ENCODE assay signal across 16 cellular contexts in the genomic region with DNA sequence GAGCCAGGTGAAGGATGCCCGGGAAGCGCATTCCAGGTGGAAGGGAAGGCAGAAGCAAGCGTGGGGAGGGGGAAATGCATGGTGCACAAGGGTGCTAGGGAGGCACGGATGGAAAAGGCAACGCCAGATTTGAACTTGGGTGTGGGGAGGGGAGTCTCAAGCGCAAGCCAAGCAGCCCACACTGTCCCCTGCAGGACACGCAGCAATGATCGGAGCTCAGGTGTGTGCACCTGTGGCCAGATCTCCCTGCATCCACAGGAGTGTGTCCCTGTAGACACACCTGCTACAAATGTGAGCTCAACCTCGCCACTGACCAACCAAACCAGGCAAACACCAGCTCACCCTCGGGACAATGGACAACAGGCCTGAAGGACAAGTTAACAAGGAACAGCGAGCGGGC.
DNase-seq lines count a peak whose midpoint lies in the region; ATAC-seq, FAIRE-seq and TF ChIP-seq lines count a peak whose summit lies in the region.
"Had no signal": no experiment of that assay in that cellular context is flagged by ENCODE, and none has a peak within 500 bp of the region (broad histone marks: within the 10 kb centered on the region; RNA-seq: fewer than 3 reads in every experiment).

No MANE protein-coding gene starts in this region.

- no peak overlapping the region for H2AK5ac ChIP-seq in neuronal stem cell (ENCODE audit: low read depth, low read length)
- no peak overlapping the region for H2AK5ac ChIP-seq in mesenchymal stem cell (ENCODE audit: low read length, severe bottlenecking)

- no peak overlapping the region for H2AFZ ChIP-seq in neuronal stem cell (ENCODE audit: low read length)
- no peak overlapping the region for H2AFZ ChIP-seq in mesenchymal stem cell (ENCODE audit: low read depth, low read length)
- H2AFZ ChIP-seq: GM23248 had no signal

- H3K14ac ChIP-seq in neuronal stem cell (ENCODE audit: low read length) (peak overlapping the region; percentile 60), mesenchymal stem cell (ENCODE audit: low read length in 2 of 2) (no peak overlapping the region)

- H2BK5ac ChIP-seq in neuronal stem cell (ENCODE audit: low read length) (no peak overlapping the region), mesenchymal stem cell (ENCODE audit: low read depth, low read length, poor library complexity, severe bottlenecking) (no peak overlapping the region)

- H3K23ac ChIP-seq in neuronal stem cell (ENCODE audit: low read depth, low read length, poor library complexity) (peak overlapping the region; percentile 9), mesenchymal stem cell (ENCODE audit: low read length in 2 of 2) (no peak overlapping the region)

- no peak for DNase-seq in activated CD8-positive, alpha-beta T cell treated with anti-CD3 and anti-CD28 coated beads, Interleukin-2, amount 10 ng/mL, durations not matched to agents 7 days and 5 days
- no peak for DNase-seq in activated CD8-positive, alpha-beta T cell treated with anti-CD3 and anti-CD28 coated beads for 36 hours
- no peak for DNase-seq in central memory CD8-positive, alpha-beta T cell (ENCODE audit: low spot score in 2 of 2)
- DNase-seq in neuronal stem cell (ENCODE audit: low spot score) (no peak), GM19239 (ENCODE audit: insufficient read length, low spot score) (no peak), coronary artery (ENCODE audit: low spot score) (no peak), mesenchymal stem cell (no peak)
- no peak for DNase-seq in activated CD4-positive, CD25-positive, alpha-beta regulatory T cell treated with anti-CD3 and anti-CD28 coated beads, Interleukin-2, amount 50 U/mL, for 72 hours
- DNase-seq: CD8-positive, alpha-beta T cell; COR-L47; DMS53; GF-D8; GM23248; H7 had no signal

- H2BK12ac ChIP-seq in neuronal stem cell (ENCODE audit: low read length) = no peak overlapping the region
- no peak overlapping the region for H2BK12ac ChIP-seq in mesenchymal stem cell (ENCODE audit: low read length in 2 of 2)

- H3K79me1 ChIP-seq in neuronal stem cell (ENCODE audit: low read depth, low read length) = no peaks in the 10 kb centered on the region
- H3K79me1 ChIP-seq in mesenchymal stem cell (replicated peaks; ENCODE audit: low read length, poor library complexity, severe bottlenecking) = no peaks in the 10 kb centered on the region

- H3K36me3 ChIP-seq in neuronal stem cell (replicated peaks in 1 of 2; ENCODE audit: control insufficient read depth in 2 of 2, insufficient read depth in 2 of 2, low read length in 2 of 2) (peaks cover 0 to 32% of the 10 kb centered on the region in 2 donors), mesenchymal stem cell (ENCODE audit: control insufficient read depth in 1 of 2, insufficient read depth in 2 of 2, low read depth in 1 of 2, low read length in 2 of 2) (peaks cover 3 to 41% of the 10 kb centered on the region in 2 experiments)

- no peaks in the 10 kb centered on the region for H3K27me3 ChIP-seq in neuronal stem cell (ENCODE audit: control insufficient read depth in 3 of 3, insufficient read depth in 3 of 3, low read depth in 1 of 3, low read length in 3 of 3)
- no peaks in the 10 kb centered on the region for H3K27me3 ChIP-seq in mesenchymal stem cell (ENCODE audit: control insufficient read depth in 1 of 2, insufficient read depth in 1 of 2, low read length in 2 of 2)

- intact Hi-C loops in activated CD8-positive, alpha-beta T cell treated with anti-CD3 and anti-CD28 coated beads for 36 hours (cut with micrococcal nuclease) = no loop called here

- H3K4me1 Mint-ChIP-seq in activated CD8-positive, alpha-beta T cell treated with anti-CD3 and anti-CD28 coated beads, Interleukin-2, amount 10 ng/mL, durations not matched to agents 7 days and 5 days (ENCODE audit: low read depth) = peaks cover 13% of the 10 kb centered on the region
- peaks cover 16% of the 10 kb centered on the region for H3K4me1 Mint-ChIP-seq in activated CD8-positive, alpha-beta T cell treated with anti-CD3 and anti-CD28 coated beads for 36 hours (ENCODE audit: low read depth)
- no peaks in the 10 kb centered on the region for H3K4me1 Mint-ChIP-seq in central memory CD8-positive, alpha-beta T cell

- no peak for ATAC-seq in activated CD8-positive, alpha-beta T cell treated with anti-CD3 and anti-CD28 coated beads, Interleukin-2, amount 10 ng/mL, durations not matched to agents 7 days and 5 days
- ATAC-seq in activated CD8-positive, alpha-beta T cell treated with anti-CD3 and anti-CD28 coated beads for 36 hours = no peak
- ATAC-seq in central memory CD8-positive, alpha-beta T cell (replicated peaks; ENCODE audit: extremely low read depth, poor library complexity, severe bottlenecking) = no peak
- ATAC-seq: CD8-positive, alpha-beta T cell had no signal

- H3K4me1 ChIP-seq in neuronal stem cell (ENCODE audit: control insufficient read depth in 2 of 2, insufficient read depth in 1 of 2, low read depth in 1 of 2, low read length in 2 of 2) = peaks cover 14% of the 10 kb centered on the region in 2 donors
- H3K4me1 ChIP-seq in mesenchymal stem cell (ENCODE audit: control insufficient read depth, insufficient read depth, low read depth, low read length) = peaks cover 1% of the 10 kb centered on the region

- H3K4ac ChIP-seq in neuronal stem cell (ENCODE audit: low read length) (no peak overlapping the region), mesenchymal stem cell (ENCODE audit: low read depth in 1 of 2, low read length in 2 of 2) (no peak overlapping the region)

- H3K27ac ChIP-seq in neuronal stem cell (replicated peaks; ENCODE audit: low read length) = no peak overlapping the region
- H3K27ac ChIP-seq in coronary artery = no peak overlapping the region
- no peak overlapping the region for H3K27ac ChIP-seq in mesenchymal stem cell (ENCODE audit: low read length, poor library complexity, severe bottlenecking)
- H3K27ac ChIP-seq: 22Rv1, GM23248 had no signal

- POLR2A ChIA-PET in activated CD8-positive, alpha-beta T cell treated with anti-CD3 and anti-CD28 coated beads, Interleukin-2, amount 10 ng/mL, durations not matched to agents 7 days and 5 days (lab: Charles Lee) = no interaction called here
- POLR2A ChIA-PET in activated CD8-positive, alpha-beta T cell treated with anti-CD3 and anti-CD28 coated beads for 36 hours (lab: Charles Lee) = no interaction called here

- no peak for TF ChIP-seq CTCF in activated CD8-positive, alpha-beta T cell treated with anti-CD3 and anti-CD28 coated beads for 36 hours (IDR thresholded peaks at IDR 0.05)
- no peak for TF ChIP-seq CTCF in coronary artery (IDR thresholded peaks at IDR 0.05)

- H3K9me3 ChIP-seq in neuronal stem cell (replicated peaks in 1 of 2; ENCODE audit: control insufficient read depth in 2 of 2, insufficient read depth in 1 of 2, low read depth in 1 of 2, low read length in 2 of 2) (no peaks in the 10 kb centered on the region), mesenchymal stem cell (ENCODE audit: control insufficient read depth, low read length) (no peaks in the 10 kb centered on the region)

- no peak overlapping the region for H3K4me3 Mint-ChIP-seq in activated CD8-positive, alpha-beta T cell treated with anti-CD3 and anti-CD28 coated beads, Interleukin-2, amount 10 ng/mL, durations not matched to agents 7 days and 5 days
- no peak overlapping the region for H3K4me3 Mint-ChIP-seq in activated CD8-positive, alpha-beta T cell treated with anti-CD3 and anti-CD28 coated beads for 36 hours
- H3K4me3 Mint-ChIP-seq in central memory CD8-positive, alpha-beta T cell = no peak overlapping the region
- H3K4me3 Mint-ChIP-seq: CD14-positive monocyte; CD8-positive, alpha-beta T cell had no signal

- H3K4me2 ChIP-seq in neuronal stem cell (ENCODE audit: insufficient read depth, low read length, poor library complexity, severe bottlenecking) = no peak overlapping the region
- no peak overlapping the region for H3K4me2 ChIP-seq in mesenchymal stem cell (ENCODE audit: low read length, poor library complexity, severe bottlenecking)

- no peak overlapping the region for H4K91ac ChIP-seq in neuronal stem cell (ENCODE audit: low read depth, low read length, poor library complexity)
- H4K91ac ChIP-seq in mesenchymal stem cell (ENCODE audit: low read length) = no peak overlapping the region

- FAIRE-seq in GM19239 (lab: Jason Lieb, UNC) = no peak

- H4K8ac ChIP-seq in neuronal stem cell (ENCODE audit: low read depth, low read length) (no peak overlapping the region), mesenchymal stem cell (ENCODE audit: low read length) (no peak overlapping the region)

- H3K9me3 Mint-ChIP-seq in activated CD8-positive, alpha-beta T cell treated with anti-CD3 and anti-CD28 coated beads, Interleukin-2, amount 10 ng/mL, durations not matched to agents 7 days and 5 days (ENCODE audit: insufficient read depth) = no peaks in the 10 kb centered on the region
- H3K9me3 Mint-ChIP-seq in activated CD8-positive, alpha-beta T cell treated with anti-CD3 and anti-CD28 coated beads for 36 hours = no peaks in the 10 kb centered on the region
- H3K9me3 Mint-ChIP-seq in central memory CD8-positive, alpha-beta T cell = no peaks in the 10 kb centered on the region
- H3K9me3 Mint-ChIP-seq: CD8-positive, alpha-beta T cell had no signal

- CTCF ChIA-PET in activated CD8-positive, alpha-beta T cell treated with anti-CD3 and anti-CD28 coated beads, Interleukin-2, amount 10 ng/mL, durations not matched to agents 7 days and 5 days (lab: Charles Lee) = no interaction called here
- CTCF ChIA-PET in activated CD8-positive, alpha-beta T cell treated with anti-CD3 and anti-CD28 coated beads for 36 hours (lab: Charles Lee) = no interaction called here

- H2BK15ac ChIP-seq in neuronal stem cell (ENCODE audit: low read length) (no peak overlapping the region), mesenchymal stem cell (ENCODE audit: low read depth, poor library complexity, severe bottlenecking) (no peak overlapping the region)

- peaks cover 4% of the 10 kb centered on the region for H3K36me3 Mint-ChIP-seq in activated CD8-positive, alpha-beta T cell treated with anti-CD3 and anti-CD28 coated beads, Interleukin-2, amount 10 ng/mL, durations not matched to agents 7 days and 5 days (ENCODE audit: low read depth)
- peaks cover 21% of the 10 kb centered on the region for H3K36me3 Mint-ChIP-seq in activated CD8-positive, alpha-beta T cell treated with anti-CD3 and anti-CD28 coated beads for 36 hours (ENCODE audit: low read depth)
- H3K36me3 Mint-ChIP-seq in central memory CD8-positive, alpha-beta T cell (ENCODE audit: insufficient read depth) = no peaks in the 10 kb centered on the region

- H3K9ac ChIP-seq in neuronal stem cell (ENCODE audit: low read depth, low read length, poor library complexity) = peak overlapping the region; percentile 13
- no peak overlapping the region for H3K9ac ChIP-seq in mesenchymal stem cell (ENCODE audit: low read length)
- H3K9ac ChIP-seq: GM23248 had no signal

- no peak overlapping the region for H2BK120ac ChIP-seq in neuronal stem cell (ENCODE audit: low read depth, low read length)
- no peak overlapping the region for H2BK120ac ChIP-seq in mesenchymal stem cell (ENCODE audit: low read depth, low read length)

- H3K18ac ChIP-seq in neuronal stem cell (ENCODE audit: low read length) = peak overlapping the region; percentile 48
- H3K18ac ChIP-seq in mesenchymal stem cell (ENCODE audit: low read depth in 1 of 2, low read length in 2 of 2) = no peak overlapping the region

- H3K27ac Mint-ChIP-seq in activated CD8-positive, alpha-beta T cell treated with anti-CD3 and anti-CD28 coated beads, Interleukin-2, amount 10 ng/mL, durations not matched to agents 7 days and 5 days = peak overlapping the region; percentile 28
- no peak overlapping the region for H3K27ac Mint-ChIP-seq in activated CD8-positive, alpha-beta T cell treated with anti-CD3 and anti-CD28 coated beads for 36 hours
- peak overlapping the region; percentile 54 for H3K27ac Mint-ChIP-seq in central memory CD8-positive, alpha-beta T cell (ENCODE audit: low read depth)
- H3K27ac Mint-ChIP-seq: CD14-positive monocyte; CD8-positive, alpha-beta T cell had no signal

- H3K4me3 ChIP-seq in neuronal stem cell (ENCODE audit: low read length in 2 of 2) (no peak overlapping the region), coronary artery (no peak overlapping the region), mesenchymal stem cell (ENCODE audit: insufficient read depth in 1 of 2, low read depth in 1 of 2, low read length in 2 of 2) (no peak overlapping the region)
- H3K4me3 ChIP-seq: GM23248 had no signal

- no CpG with 5 or more reads among the region's 12 CpGs for WGBS in neuronal stem cell (ENCODE audit: extremely low coverage in 2 of 2, insufficient read length in 2 of 2, insufficient replicate concordance in 1 of 2), 2 donors
- WGBS in mesenchymal stem cell = 98% methylated on average over 12 of the region's 12 CpGs

- no peaks in the 10 kb centered on the region for H3K27me3 Mint-ChIP-seq in activated CD8-positive, alpha-beta T cell treated with anti-CD3 and anti-CD28 coated beads, Interleukin-2, amount 10 ng/mL, durations not matched to agents 7 days and 5 days (ENCODE audit: low read depth)
- H3K27me3 Mint-ChIP-seq in activated CD8-positive, alpha-beta T cell treated with anti-CD3 and anti-CD28 coated beads for 36 hours = no peaks in the 10 kb centered on the region
- no peaks in the 10 kb centered on the region for H3K27me3 Mint-ChIP-seq in central memory CD8-positive, alpha-beta T cell
